9 cellular contexts compared by ENCODE assay signal in genomic region chr6:167968091-167968490, GRCh38. TPM values are rescaled to one million over a fixed set of nuclear protein-coding genes. Genes with fewer than 3 reads are reported as not detected.
A peak's percentile ranks its signal among the peaks of the same experiment; 100 is the strongest.
DNase-seq lines count a peak whose midpoint lies in the region; ATAC-seq, FAIRE-seq and TF ChIP-seq lines count a peak whose summit lies in the region.
"Had no signal": no experiment of that assay in that cellular context is flagged by ENCODE, and none has a peak within 500 bp of the region (broad histone marks: within the 10 kb centered on the region; RNA-seq: fewer than 3 reads in every experiment).

No MANE protein-coding gene starts in this region.

- TF ChIP-seq CTCF in colonic mucosa (IDR thresholded peaks at IDR 0.05) = peak; percentile 26

- peak; percentile 65 for DNase-seq in activated CD4-positive, alpha-beta T cell treated with anti-CD3 and anti-CD28 coated beads for 36 hours
- DNase-seq in activated CD4-positive, alpha-beta T cell treated with anti-CD3 and anti-CD28 coated beads for 4 hours = no peak
- DNase-seq in NCI-H460 (ENCODE audit: extremely low read depth, low read depth) (peak; percentile 8), colonic mucosa (peak; percentile 73), small intestine (peak; percentile 37), ecto neural progenitor cell (ENCODE audit: low spot score) (no peak)
- no peak for DNase-seq in effector CD4-positive, alpha-beta T cell

- H3K4me3 ChIP-seq in colonic mucosa (no peak overlapping the region), small intestine (ENCODE audit: low read depth in 1 of 2, low read length in 2 of 2) (no peak overlapping the region)

- H3K36me3 ChIP-seq in colonic mucosa (no peaks in the 10 kb centered on the region), small intestine (ENCODE audit: control insufficient read depth in 2 of 2, insufficient read depth in 2 of 2, low read length in 2 of 2) (peaks cover 7 to 9% of the 10 kb centered on the region in 2 donors)

- no peak for FAIRE-seq in small intestine (lab: Jason Lieb, UNC)

- intact Hi-C loops in activated CD4-positive, alpha-beta T cell treated with anti-CD3 and anti-CD28 coated beads for 36 hours (cut with DNase I, micrococcal nuclease) = no loop called here
- intact Hi-C loops in colonic mucosa (cut with DNase I) = no loop called here

- no peaks in the 10 kb centered on the region for H3K27me3 ChIP-seq in colonic mucosa
- H3K27me3 ChIP-seq in small intestine (ENCODE audit: control insufficient read depth in 2 of 2, insufficient read depth in 2 of 2, low read length in 2 of 2) = no peaks in the 10 kb centered on the region

- H3K9me3 ChIP-seq in colonic mucosa = no peaks in the 10 kb centered on the region
- no peaks in the 10 kb centered on the region for H3K9me3 ChIP-seq in small intestine (ENCODE audit: control insufficient read depth, low read depth)

- H3K4me1 ChIP-seq in colonic mucosa (no peaks in the 10 kb centered on the region), small intestine (ENCODE audit: control insufficient read depth in 2 of 2, insufficient read depth in 1 of 2, low read depth in 1 of 2, low read length in 1 of 2) (no peaks in the 10 kb centered on the region)

- H3K36me3 Mint-ChIP-seq in activated CD4-positive, alpha-beta T cell treated with anti-CD3 and anti-CD28 coated beads for 36 hours (ENCODE audit: low read depth) = no peaks in the 10 kb centered on the region

- H3K9ac ChIP-seq in colonic mucosa (ENCODE audit: low read depth in 2 of 2, low read length in 2 of 2) = no peak overlapping the region

- POLR2A ChIA-PET in activated CD4-positive, alpha-beta T cell treated with anti-CD3 and anti-CD28 coated beads for 36 hours (lab: Charles Lee) = no interaction called here

- 77 to 88% (median 88%) methylated on average over 6 of the region's 6 CpGs for WGBS in small intestine, 3 donors

- CTCF ChIA-PET in activated CD4-positive, alpha-beta T cell treated with anti-CD3 and anti-CD28 coated beads for 36 hours (lab: Charles Lee) = no interaction called here

- no peak overlapping the region for H3K27ac Mint-ChIP-seq in activated CD4-positive, alpha-beta T cell treated with anti-CD3 and anti-CD28 coated beads for 36 hours

- no peaks in the 10 kb centered on the region for H3K4me1 Mint-ChIP-seq in activated CD4-positive, alpha-beta T cell treated with anti-CD3 and anti-CD28 coated beads for 36 hours
- H3K4me1 Mint-ChIP-seq: central memory CD8-positive, alpha-beta T cell had no signal

- no peak for ATAC-seq in activated CD4-positive, alpha-beta T cell treated with anti-CD3 and anti-CD28 coated beads for 36 hours
- no peak for ATAC-seq in HG03457 (IDR thresholded peaks at IDR 0.05; ENCODE audit: unreplicated experiment)

- H3K27ac ChIP-seq in colonic mucosa = no peak overlapping the region
- no peak overlapping the region for H3K27ac ChIP-seq in small intestine (ENCODE audit: low read depth in 1 of 2, low read length in 1 of 2)

- H3K9me3 Mint-ChIP-seq in activated CD4-positive, alpha-beta T cell treated with anti-CD3 and anti-CD28 coated beads for 36 hours (ENCODE audit: low read depth) = no peaks in the 10 kb centered on the region
- H3K9me3 Mint-ChIP-seq: central memory CD8-positive, alpha-beta T cell had no signal

- H3K4me3 Mint-ChIP-seq in activated CD4-positive, alpha-beta T cell treated with anti-CD3 and anti-CD28 coated beads for 36 hours = no peak overlapping the region
- H3K4me3 Mint-ChIP-seq: central memory CD8-positive, alpha-beta T cell had no signal

- no peaks in the 10 kb centered on the region for H3K27me3 Mint-ChIP-seq in activated CD4-positive, alpha-beta T cell treated with anti-CD3 and anti-CD28 coated beads for 36 hours
- H3K27me3 Mint-ChIP-seq: central memory CD8-positive, alpha-beta T cell had no signal

RNA-seq across cellular contexts. Expression of gene KIF25, which starts 29.4 kb away (rescaled TPM):
- not detected for total RNA-seq in activated CD4-positive, alpha-beta T cell treated with anti-CD3 and anti-CD28 coated beads for 36 hours
- not detected in 2 replicates for total RNA-seq in NCI-H460 (2014; rRNA removed; shearing (Covaris generic))
- not detected in 2 replicates for polyA plus RNA-seq in NCI-H460 (2014; cell fraction: nucleus; rRNA removed)
- total RNA-seq in colonic mucosa = under 1 TPM in 1 of 2 donors, not detected in 1; 0.21 TPM
- under 1 TPM in 1 of 3 donors, not detected in 2; 0.16 TPM for polyA plus RNA-seq in small intestine

Comparison
In these comparisons a context has a peak if more than half of its experiments do, and no peak if none do; other contexts are left out.
1. DNase-seq: peak in activated CD4-positive, alpha-beta T cell treated with anti-CD3 and anti-CD28 coated beads for 36 hours (single experiment), NCI-H460 (single experiment), colonic mucosa (single experiment) and small intestine (single experiment); none in activated CD4-positive, alpha-beta T cell treated with anti-CD3 and anti-CD28 coated beads for 4 hours (0 of 2), ecto neural progenitor cell (single experiment) and effector CD4-positive, alpha-beta T cell (single experiment).